ENCODE assay signal across 8 cellular contexts in genomic region chr19:45444318-45445041, GRCh38. TPM values are rescaled to one million over a fixed set of nuclear protein-coding genes. Genes with fewer than 3 reads are reported as not detected.
DNase-seq lines count a peak whose midpoint lies in the region; ATAC-seq and TF ChIP-seq lines count a peak whose summit lies in the region.

No MANE protein-coding gene starts in this region.

- H3K4me3 ChIP-seq in AG09309 (ENCODE audit: control insufficient read depth, low read depth, low read length) (peak overlapping the region; percentile 39), uterus (peak overlapping the region; percentile 46 to 52)

- H3K27ac ChIP-seq in uterus: peak overlapping the region; percentile 90 to 92

- no peaks in the 10 kb centered on the region for H3K36me3 Mint-ChIP-seq in T-helper 1 cell treated with Interleukin-12 subunit alpha and Interleukin-12 subunit beta and Interleukin-4 antibody, amounts not matched to agents 30 μg/mL and 1 μg/mL, for 36 hours (ENCODE audit: low read depth)

- DNase-seq in AG09309 (ENCODE audit: low read depth) (no peak), amygdala (lab: John Stamatoyannopoulos, UW) (peak in 55 of 56 donors; percentile 10 to 93 (median 71)), left cardiac atrium (peak; percentile 96), pons (ENCODE audit: low spot score) (peak; percentile 79), uterus (peak; percentile 95 to 97)

- no peaks in the 10 kb centered on the region for H3K27me3 ChIP-seq in uterus

- peak in 1 of 2 donors; percentile 67 for TF ChIP-seq POLR2A in uterus (IDR thresholded peaks at IDR 0.05)

- H3K27ac Mint-ChIP-seq in T-helper 1 cell treated with Interleukin-12 subunit alpha and Interleukin-12 subunit beta and Interleukin-4 antibody, amounts not matched to agents 30 μg/mL and 1 μg/mL, for 36 hours: no peak overlapping the region

- peak; percentile 40 for ATAC-seq in GM18907 (IDR thresholded peaks at IDR 0.05; ENCODE audit: unreplicated experiment)
- peak; percentile 77 to 80 for ATAC-seq in left cardiac atrium

- H3K27me3 Mint-ChIP-seq in T-helper 1 cell treated with Interleukin-12 subunit alpha and Interleukin-12 subunit beta and Interleukin-4 antibody, amounts not matched to agents 30 μg/mL and 1 μg/mL, for 36 hours (ENCODE audit: low read depth): no peaks in the 10 kb centered on the region

- no peak for TF ChIP-seq EP300 in Ishikawa (IDR thresholded peaks at IDR 0.05; ENCODE audit: borderline replicate concordance)

- no peaks in the 10 kb centered on the region for H3K36me3 ChIP-seq in uterus

- no peaks in the 10 kb centered on the region for H3K9me3 Mint-ChIP-seq in T-helper 1 cell treated with Interleukin-12 subunit alpha and Interleukin-12 subunit beta and Interleukin-4 antibody, amounts not matched to agents 30 μg/mL and 1 μg/mL, for 36 hours

- TF ChIP-seq CTCF in AG09309 (IDR thresholded peaks at IDR 0.05; ENCODE audit: control insufficient read depth, insufficient read depth, low read depth, low read length, missing control alignments) (no peak), uterus (IDR thresholded peaks at IDR 0.05) (peak in 2 of 4 experiments; percentile 10 to 11)

- no peak for TF ChIP-seq RAD21 in Ishikawa (IDR thresholded peaks at IDR 0.05; ENCODE audit: low read depth)

- H3K4me3 Mint-ChIP-seq in T-helper 1 cell treated with Interleukin-12 subunit alpha and Interleukin-12 subunit beta and Interleukin-4 antibody, amounts not matched to agents 30 μg/mL and 1 μg/mL, for 36 hours: peak overlapping the region; percentile 14

- no peaks in the 10 kb centered on the region for H3K9me3 ChIP-seq in uterus

- H3K4me1 ChIP-seq in uterus: peaks cover 0 to 6% of the 10 kb centered on the region in 2 donors

- intact Hi-C loops in left cardiac atrium (cut with DNase I): no loop called here
- intact Hi-C loops in uterus (cut with DNase I; ENCODE audit: low total_unique reads): no loop called here

- peaks cover 31% of the 10 kb centered on the region for H3K4me1 Mint-ChIP-seq in T-helper 1 cell treated with Interleukin-12 subunit alpha and Interleukin-12 subunit beta and Interleukin-4 antibody, amounts not matched to agents 30 μg/mL and 1 μg/mL, for 36 hours (ENCODE audit: low read depth)

TF ChIP-seq in Ishikawa, 13 proteins besides CTCF, POLR2A, EP300 and RAD21:
- TF ChIP-seq FOXM1 (IDR thresholded peaks at IDR 0.05; ENCODE audit: borderline replicate concordance, low read depth): no peak
- TF ChIP-seq YY1 (IDR thresholded peaks at IDR 0.05; ENCODE audit: low read depth): no peak
- TF ChIP-seq ZBTB7A (IDR thresholded peaks at IDR 0.05; ENCODE audit: low read depth): no peak
- no peak for TF ChIP-seq USF1 (IDR thresholded peaks at IDR 0.05)
- no peak for TF ChIP-seq MAX (IDR thresholded peaks at IDR 0.05)
- 0 out of 2 replicates have a peak, but pooled peaks have one; percentile 11 for TF ChIP-seq EGR1 (IDR thresholded peaks at IDR 0.05)
- no peak for TF ChIP-seq TCF12 (IDR thresholded peaks at IDR 0.05; ENCODE audit: low read depth)

RNA-seq across cellular contexts. Expression of gene ERCC1, which starts 20.8 kb away (rescaled TPM):
- total RNA-seq in left cardiac atrium (100 to 1,000 TPM; 105 to 140 TPM), uterus (100 to 1,000 TPM in 1 of 4 donors, 10 to 100 TPM in 3; 37.9 to 130 (median 68.0) TPM)

RNA-seq across cellular contexts. Expression of gene FOSB, which starts 23.3 kb away (rescaled TPM):
- total RNA-seq in left cardiac atrium (1 to 10 TPM; 1.5 to 5.5 TPM), uterus (10 to 100 TPM in 2 of 4 donors, 1 to 10 TPM in 1, not detected in 1; 8.1 to 52.1 (median 28.6) TPM)

RNA-seq across cellular contexts. Expression of gene POLR1G, which starts 38.0 kb away (rescaled TPM):
- total RNA-seq in left cardiac atrium (1 to 10 TPM; 4.6 to 5.5 TPM), uterus (10 to 100 TPM in 1 of 4 donors, 1 to 10 TPM in 2, under 1 TPM in 1; 0.26 to 11.3 (median 3.5) TPM)

RNA-seq across cellular contexts. Expression of gene PPP1R13L, which starts 39.6 kb away (rescaled TPM):
- 100 to 1,000 TPM; 123 to 143 TPM for total RNA-seq in left cardiac atrium
- 10 to 100 TPM in 1 of 4 donors, 1 to 10 TPM in 2, under 1 TPM in 1; 0.51 to 30.2 (median 3.0) TPM for total RNA-seq in uterus

RNA-seq across cellular contexts. Expression of gene RTN2, which starts 52.4 kb away (rescaled TPM):
- total RNA-seq in left cardiac atrium (10 to 100 TPM; 13.0 to 16.3 TPM), uterus (1 to 10 TPM in 3 of 4 donors, not detected in 1; 5.9 to 9.0 (median 7.0) TPM)
